1 cellular context compared by ENCODE assay signal in the genomic region with DNA sequence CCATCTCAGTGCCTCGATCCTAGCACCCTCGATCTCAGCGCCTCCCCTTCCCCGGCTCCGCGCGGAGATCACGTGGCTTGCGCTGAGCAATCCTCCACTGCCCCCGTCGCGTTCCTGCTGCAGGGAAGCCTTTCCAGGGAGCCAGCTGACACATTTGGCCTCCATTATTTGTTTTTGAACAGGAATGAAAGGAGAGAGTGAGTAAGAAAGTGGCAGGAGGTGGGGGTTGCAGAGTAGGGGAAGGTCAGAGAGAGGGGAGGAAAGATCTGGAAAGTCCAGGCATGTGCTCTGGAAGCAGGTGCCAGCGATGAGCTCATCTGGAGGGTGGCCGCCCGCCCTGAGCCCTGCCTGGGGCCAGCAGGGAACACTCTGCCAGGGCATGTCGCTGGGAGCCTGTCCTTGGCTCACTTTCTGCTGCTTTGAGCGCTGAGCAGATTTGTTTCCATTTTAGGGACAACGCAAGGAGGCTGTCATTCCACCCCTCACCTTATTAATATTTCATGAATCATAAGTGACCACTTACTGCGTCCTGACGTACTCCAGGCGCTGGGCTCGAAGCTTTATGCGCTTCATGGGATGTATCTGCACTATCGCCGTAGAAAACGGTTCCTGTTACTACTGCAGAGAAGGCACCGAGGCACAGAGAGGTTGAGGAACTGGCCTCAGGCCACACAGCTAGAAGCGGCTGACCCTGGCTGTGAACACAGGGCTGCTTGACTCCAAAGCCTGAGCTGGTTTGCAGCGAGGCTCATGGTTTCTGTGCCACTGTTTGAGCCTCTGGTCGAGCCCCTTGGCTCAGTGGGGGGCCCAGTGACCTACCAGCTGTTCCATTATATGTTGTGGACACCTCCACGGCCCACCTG.
TF ChIP-seq lines count a peak whose summit lies in the region.

No MANE protein-coding gene starts in this region.

TF ChIP-seq in SK-N-SH, 30 proteins besides CTCF, POLR2A, EP300 and RAD21 (continued from another document):
- TF ChIP-seq RFX5 (IDR thresholded peaks at IDR 0.05; ENCODE audit: low read length) (no peak), NRF1 (IDR thresholded peaks at IDR 0.05; ENCODE audit: low read depth, low read length) (no peak), ZBTB33 (IDR thresholded peaks at IDR 0.05; ENCODE audit: borderline replicate concordance, low read depth) (no peak), RXRA (IDR thresholded peaks at IDR 0.05; ENCODE audit: borderline replicate concordance, low read depth) (peak; percentile 98), TCF12 (IDR thresholded peaks at IDR 0.05) (peak; percentile 80), SMC3 (IDR thresholded peaks at IDR 0.05; ENCODE audit: low read depth, low read length) (no peak; the same call in 1 of the 2 replicates), JUND (IDR thresholded peaks at IDR 0.05) (peak; percentile 40; the same call in 1 of the 2 replicates), TEAD4 (IDR thresholded peaks at IDR 0.05; ENCODE audit: borderline replicate concordance, insufficient read depth) (peak; percentile 59; the same call in 1 of the 2 replicates), YY1 (IDR thresholded peaks at IDR 0.05; ENCODE audit: low read depth) (0 out of 2 replicates have a peak, but pooled peaks have one; percentile 27), ELF1 (IDR thresholded peaks at IDR 0.05) (no peak), EZH2phosphoT487 (IDR thresholded peaks at IDR 0.05; ENCODE audit: borderline replicate concordance, low read depth) (no peak), TAF1 (IDR thresholded peaks at IDR 0.05; ENCODE audit: borderline replicate concordance, low read depth, low read length) (no peak), USF1 (IDR thresholded peaks at IDR 0.05; ENCODE audit: borderline replicate concordance, low read depth) (peak; percentile 77), MEF2A (IDR thresholded peaks at IDR 0.05; ENCODE audit: borderline replicate concordance, low read depth) (no peak), MXI1 (IDR thresholded peaks at IDR 0.05; ENCODE audit: low read depth, low read length) (0 out of 2 replicates have a peak, but pooled peaks have one; percentile 51), SIN3A (IDR thresholded peaks at IDR 0.05; ENCODE audit: borderline replicate concordance, low read depth, low read length) (no peak), GATA2 (CRISPR knock-in tag; IDR thresholded peaks at IDR 0.05) (no peak), NFIC (IDR thresholded peaks at IDR 0.05; ENCODE audit: borderline replicate concordance) (peak; percentile 84), GABPA (IDR thresholded peaks at IDR 0.05; ENCODE audit: low read depth) (no peak), FOSL2 (IDR thresholded peaks at IDR 0.05; ENCODE audit: borderline replicate concordance, low read depth) (peak; percentile 2; the same call in 1 of the 2 replicates), POLR2AphosphoS5 (IDR thresholded peaks at IDR 0.05; ENCODE audit: low read depth, low read length) (peak; percentile 47; the same call in 1 of the 2 replicates)
- TF ChIP-seq, protein P1, sequence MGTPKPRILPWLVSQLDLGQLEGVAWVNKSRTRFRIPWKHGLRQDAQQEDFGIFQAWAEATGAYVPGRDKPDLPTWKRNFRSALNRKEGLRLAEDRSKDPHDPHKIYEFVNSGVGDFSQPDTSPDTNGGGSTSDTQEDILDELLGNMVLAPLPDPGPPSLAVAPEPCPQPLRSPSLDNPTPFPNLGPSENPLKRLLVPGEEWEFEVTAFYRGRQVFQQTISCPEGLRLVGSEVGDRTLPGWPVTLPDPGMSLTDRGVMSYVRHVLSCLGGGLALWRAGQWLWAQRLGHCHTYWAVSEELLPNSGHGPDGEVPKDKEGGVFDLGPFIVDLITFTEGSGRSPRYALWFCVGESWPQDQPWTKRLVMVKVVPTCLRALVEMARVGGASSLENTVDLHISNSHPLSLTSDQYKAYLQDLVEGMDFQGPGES (IDR thresholded peaks at IDR 0.05; ENCODE audit: low read depth, low read length) = no peak
- TF ChIP-seq, protein P2, sequence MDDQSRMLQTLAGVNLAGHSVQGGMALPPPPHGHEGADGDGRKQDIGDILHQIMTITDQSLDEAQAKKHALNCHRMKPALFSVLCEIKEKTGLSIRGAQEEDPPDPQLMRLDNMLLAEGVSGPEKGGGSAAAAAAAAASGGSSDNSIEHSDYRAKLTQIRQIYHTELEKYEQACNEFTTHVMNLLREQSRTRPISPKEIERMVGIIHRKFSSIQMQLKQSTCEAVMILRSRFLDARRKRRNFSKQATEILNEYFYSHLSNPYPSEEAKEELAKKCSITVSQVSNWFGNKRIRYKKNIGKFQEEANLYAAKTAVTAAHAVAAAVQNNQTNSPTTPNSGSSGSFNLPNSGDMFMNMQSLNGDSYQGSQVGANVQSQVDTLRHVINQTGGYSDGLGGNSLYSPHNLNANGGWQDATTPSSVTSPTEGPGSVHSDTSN (IDR thresholded peaks at IDR 0.05) = peak; percentile 64
